ENCODE assay signal across 22 cellular contexts in genomic region chr15:61383421-61383820, GRCh38.
DNase-seq lines count a peak whose midpoint lies in the region; ATAC-seq and TF ChIP-seq lines count a peak whose summit lies in the region.
"Had no signal": no experiment of that assay in that cellular context is flagged by ENCODE, and none has a peak within 500 bp of the region (broad histone marks: within the 10 kb centered on the region; RNA-seq: fewer than 3 reads in every experiment).

No MANE protein-coding gene starts in this region.

- H3K4me3 ChIP-seq in choroid plexus epithelial cell (ENCODE audit: low read depth, low read length) = no peak overlapping the region
- H3K4me3 ChIP-seq in esophagus squamous epithelium = no peak overlapping the region
- H3K4me3 ChIP-seq: body of pancreas, sigmoid colon had no signal

- WGBS in esophagus squamous epithelium, 2 donors = 70 to 81% methylated on average over 2 of the region's 2 CpGs

- no peak overlapping the region for H3K27ac ChIP-seq in RWPE1
- H3K27ac ChIP-seq in esophagus squamous epithelium = no peak overlapping the region
- H3K27ac ChIP-seq: body of pancreas, epithelial cell of prostate, neutrophil, sigmoid colon had no signal

- no peak for TF ChIP-seq POLR2A in esophagus squamous epithelium (IDR thresholded peaks at IDR 0.05)

- no peaks in the 10 kb centered on the region for H3K9me3 ChIP-seq in esophagus squamous epithelium
- H3K9me3 ChIP-seq: body of pancreas, neutrophil, sigmoid colon had no signal

- CTCF ChIA-PET in RWPE1 (lab: Yijun Ruan, JAX) = no interaction called here

- no peaks in the 10 kb centered on the region for H3K27me3 ChIP-seq in esophagus squamous epithelium
- H3K27me3 ChIP-seq: neutrophil, sigmoid colon had no signal

- H3K36me3 ChIP-seq in esophagus squamous epithelium = no peaks in the 10 kb centered on the region
- H3K36me3 ChIP-seq: neutrophil, sigmoid colon had no signal

- intact Hi-C loops in esophagus squamous epithelium (cut with DNase I) = no loop called here

- H3K4me1 ChIP-seq in esophagus squamous epithelium = no peaks in the 10 kb centered on the region
- H3K4me1 ChIP-seq: body of pancreas, sigmoid colon had no signal

- POLR2A ChIA-PET in RWPE1 (lab: Yijun Ruan, JAX; ENCODE audit: low non-redundant PET) = no interaction called here

- ATAC-seq in GM18868 (IDR thresholded peaks at IDR 0.05; ENCODE audit: unreplicated experiment) = no peak
- ATAC-seq: body of pancreas, HCT116, left cardiac atrium had no signal

- no peak for TF ChIP-seq CTCF in choroid plexus epithelial cell (conservative IDR thresholded peaks at IDR 0.05; ENCODE audit: low read depth, low read length)
- TF ChIP-seq CTCF in RWPE1 (conservative IDR thresholded peaks at IDR 0.05; ENCODE audit: low read depth) = no peak
- no peak for TF ChIP-seq CTCF in esophagus squamous epithelium (IDR thresholded peaks at IDR 0.05)

- DNase-seq in AG20443 (ENCODE audit: low spot score) (peak; percentile 52), HT1080 (ENCODE audit: low read depth) (peak; percentile 36), choroid plexus epithelial cell (ENCODE audit: low read depth) (peak; percentile 69), myocyte (ENCODE audit: low read depth) (peak; percentile 7), RWPE1 (ENCODE audit: low spot score) (no peak), esophagus squamous epithelium (lab: John Stamatoyannopoulos, UW) (no peak), NCI-H1694 treated with DMSO at 0.1 percent for 48 hours (lab: John Stamatoyannopoulos, UW) (no peak)
- DNase-seq: activated CD4-positive, alpha-beta T cell treated with anti-CD3 and anti-CD28 coated beads, Interleukin-2, amount 50 U/mL, for 1 hour; activated naive CD4-positive, alpha-beta T cell treated with anti-CD3 and anti-CD28 coated beads, Interleukin-2, amount 10 ng/mL, durations not matched to agents 7 days and 5 days; body of pancreas; hypothalamus; left cardiac atrium; NCI-H187 treated with DMSO at 0.1 percent for 48 hours; NK-92 treated with Interleukin-12 subunit alpha and Interleukin-12 subunit beta, amount 100 ng/mL, for 24 hours; RPMI8226; sigmoid colon; stimulated activated CD4-positive, alpha-beta T cell treated with anti-CD3 and anti-CD28 coated beads, Interleukin-4, amount 100 ng/mL, for 4 hours; SW 1271 had no signal

Comparison
In these comparisons a context has a peak if more than half of its experiments do, and no peak if none do; other contexts are left out.
1. DNase-seq: peak in AG20443 (single experiment), HT1080 (single experiment), choroid plexus epithelial cell (single experiment) and myocyte (single experiment); none in RWPE1 (single experiment), esophagus squamous epithelium (single experiment) and NCI-H1694 treated with DMSO at 0.1 percent for 48 hours (single experiment).